Comparison of ENCODE assay signal across 1 cellular context in the genomic region with DNA sequence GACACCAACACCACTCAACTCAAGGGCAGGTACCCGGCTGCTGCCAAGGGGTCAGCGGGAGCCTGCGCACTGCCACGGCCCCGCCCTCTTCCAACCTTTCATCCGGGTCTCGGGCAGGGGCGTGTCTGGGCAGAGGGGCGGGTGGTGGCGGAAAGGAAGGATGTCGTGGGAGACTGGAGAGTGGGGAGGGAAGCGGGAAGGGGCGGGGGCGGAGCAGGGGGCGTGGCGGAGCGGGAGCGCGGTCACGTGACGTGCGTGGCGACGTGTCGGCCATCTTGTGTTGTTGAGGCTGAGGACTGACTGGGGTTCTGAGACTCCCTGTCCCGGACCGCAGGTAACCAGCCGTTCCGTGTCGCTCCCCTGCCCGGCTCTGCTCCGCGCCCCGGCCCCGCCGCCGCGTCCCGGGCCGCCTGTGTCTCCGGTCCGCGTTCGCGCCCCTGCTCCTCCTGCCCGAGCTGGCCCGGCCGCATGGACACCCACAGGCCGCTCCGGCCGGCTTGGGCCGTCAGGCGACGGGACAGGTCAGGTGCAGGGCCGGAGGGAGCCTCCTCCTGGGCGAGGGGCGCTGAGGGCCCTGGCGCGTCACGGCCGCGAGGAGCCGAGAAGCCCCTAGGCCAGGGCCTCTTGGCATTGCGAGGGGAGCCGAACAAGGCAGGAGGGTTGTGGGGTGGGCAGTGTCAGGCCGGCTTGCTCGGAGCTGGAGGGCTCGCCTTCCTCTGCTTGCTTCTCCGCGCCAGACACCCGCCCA.
TF ChIP-seq lines count a peak whose summit lies in the region.

Gene GIGYF2, plus strand, starts transcription at position 273 of the 748 bp plus-strand sequence. CDS start 37,867 bp downstream, outside the sequence.

TF ChIP-seq in GM12878, 131 proteins besides CTCF, POLR2A, EP300 and RAD21 (continued from another document and continues in another):
- TF ChIP-seq, protein P1, sequence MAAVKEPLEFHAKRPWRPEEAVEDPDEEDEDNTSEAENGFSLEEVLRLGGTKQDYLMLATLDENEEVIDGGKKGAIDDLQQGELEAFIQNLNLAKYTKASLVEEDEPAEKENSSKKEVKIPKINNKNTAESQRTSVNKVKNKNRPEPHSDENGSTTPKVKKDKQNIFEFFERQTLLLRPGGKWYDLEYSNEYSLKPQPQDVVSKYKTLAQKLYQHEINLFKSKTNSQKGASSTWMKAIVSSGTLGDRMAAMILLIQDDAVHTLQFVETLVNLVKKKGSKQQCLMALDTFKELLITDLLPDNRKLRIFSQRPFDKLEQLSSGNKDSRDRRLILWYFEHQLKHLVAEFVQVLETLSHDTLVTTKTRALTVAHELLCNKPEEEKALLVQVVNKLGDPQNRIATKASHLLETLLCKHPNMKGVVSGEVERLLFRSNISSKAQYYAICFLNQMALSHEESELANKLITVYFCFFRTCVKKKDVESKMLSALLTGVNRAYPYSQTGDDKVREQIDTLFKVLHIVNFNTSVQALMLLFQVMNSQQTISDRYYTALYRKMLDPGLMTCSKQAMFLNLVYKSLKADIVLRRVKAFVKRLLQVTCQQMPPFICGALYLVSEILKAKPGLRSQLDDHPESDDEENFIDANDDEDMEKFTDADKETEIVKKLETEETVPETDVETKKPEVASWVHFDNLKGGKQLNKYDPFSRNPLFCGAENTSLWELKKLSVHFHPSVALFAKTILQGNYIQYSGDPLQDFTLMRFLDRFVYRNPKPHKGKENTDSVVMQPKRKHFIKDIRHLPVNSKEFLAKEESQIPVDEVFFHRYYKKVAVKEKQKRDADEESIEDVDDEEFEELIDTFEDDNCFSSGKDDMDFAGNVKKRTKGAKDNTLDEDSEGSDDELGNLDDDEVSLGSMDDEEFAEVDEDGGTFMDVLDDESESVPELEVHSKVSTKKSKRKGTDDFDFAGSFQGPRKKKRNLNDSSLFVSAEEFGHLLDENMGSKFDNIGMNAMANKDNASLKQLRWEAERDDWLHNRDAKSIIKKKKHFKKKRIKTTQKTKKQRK (IDR thresholded peaks at IDR 0.05; ENCODE audit: low read depth, low read length): no peak
- no peak for TF ChIP-seq JUNB (IDR thresholded peaks at IDR 0.05)
- TF ChIP-seq YY1 (IDR thresholded peaks at IDR 0.05; ENCODE audit: low read depth, low read length): peak; percentile 97
- no peak for TF ChIP-seq E2F8 (IDR thresholded peaks at IDR 0.05; ENCODE audit: low read depth, partially characterized antibody)
- no peak for TF ChIP-seq RFX5 (IDR thresholded peaks at IDR 0.05; ENCODE audit: low read depth, low read length)
- TF ChIP-seq, protein P2, sequence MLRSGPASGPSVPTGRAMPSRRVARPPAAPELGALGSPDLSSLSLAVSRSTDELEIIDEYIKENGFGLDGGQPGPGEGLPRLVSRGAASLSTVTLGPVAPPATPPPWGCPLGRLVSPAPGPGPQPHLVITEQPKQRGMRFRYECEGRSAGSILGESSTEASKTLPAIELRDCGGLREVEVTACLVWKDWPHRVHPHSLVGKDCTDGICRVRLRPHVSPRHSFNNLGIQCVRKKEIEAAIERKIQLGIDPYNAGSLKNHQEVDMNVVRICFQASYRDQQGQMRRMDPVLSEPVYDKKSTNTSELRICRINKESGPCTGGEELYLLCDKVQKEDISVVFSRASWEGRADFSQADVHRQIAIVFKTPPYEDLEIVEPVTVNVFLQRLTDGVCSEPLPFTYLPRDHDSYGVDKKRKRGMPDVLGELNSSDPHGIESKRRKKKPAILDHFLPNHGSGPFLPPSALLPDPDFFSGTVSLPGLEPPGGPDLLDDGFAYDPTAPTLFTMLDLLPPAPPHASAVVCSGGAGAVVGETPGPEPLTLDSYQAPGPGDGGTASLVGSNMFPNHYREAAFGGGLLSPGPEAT (IDR thresholded peaks at IDR 0.05; ENCODE audit: low read depth): no peak
- no peak for TF ChIP-seq CUX1 (IDR thresholded peaks at IDR 0.05; ENCODE audit: insufficient replicate concordance, low read depth, low read length)
- TF ChIP-seq, protein P3, sequence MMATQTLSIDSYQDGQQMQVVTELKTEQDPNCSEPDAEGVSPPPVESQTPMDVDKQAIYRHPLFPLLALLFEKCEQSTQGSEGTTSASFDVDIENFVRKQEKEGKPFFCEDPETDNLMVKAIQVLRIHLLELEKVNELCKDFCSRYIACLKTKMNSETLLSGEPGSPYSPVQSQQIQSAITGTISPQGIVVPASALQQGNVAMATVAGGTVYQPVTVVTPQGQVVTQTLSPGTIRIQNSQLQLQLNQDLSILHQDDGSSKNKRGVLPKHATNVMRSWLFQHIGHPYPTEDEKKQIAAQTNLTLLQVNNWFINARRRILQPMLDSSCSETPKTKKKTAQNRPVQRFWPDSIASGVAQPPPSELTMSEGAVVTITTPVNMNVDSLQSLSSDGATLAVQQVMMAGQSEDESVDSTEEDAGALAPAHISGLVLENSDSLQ (IDR thresholded peaks at IDR 0.05): no peak; the same call in 1 of the 2 replicates
- peak; percentile 26; the same call in 1 of the 2 replicates for TF ChIP-seq NR2C1 (IDR thresholded peaks at IDR 0.05)
- TF ChIP-seq ZBED1 (IDR thresholded peaks at IDR 0.05; ENCODE audit: borderline replicate concordance): no peak
- TF ChIP-seq CHD4 (IDR thresholded peaks at IDR 0.05): no peak
- TF ChIP-seq EGR1 (IDR thresholded peaks at IDR 0.05; ENCODE audit: borderline replicate concordance in 1 of 2, low read depth in 2 of 2, low read length in 2 of 2): peak in 1 of 2 experiments; percentile 88; a peak in 2 of 3 replicates
- TF ChIP-seq POLR2AphosphoS5 (IDR thresholded peaks at IDR 0.05; ENCODE audit: low read length): peak; percentile 87
- no peak for TF ChIP-seq SREBF1 (IDR thresholded peaks at IDR 0.05; ENCODE audit: low read length)
- peak; percentile 20; the same call in 1 of the 2 replicates for TF ChIP-seq SPI1 (IDR thresholded peaks at IDR 0.05; ENCODE audit: borderline replicate concordance, insufficient read depth, low read depth, low read length)
- TF ChIP-seq, protein P4, sequence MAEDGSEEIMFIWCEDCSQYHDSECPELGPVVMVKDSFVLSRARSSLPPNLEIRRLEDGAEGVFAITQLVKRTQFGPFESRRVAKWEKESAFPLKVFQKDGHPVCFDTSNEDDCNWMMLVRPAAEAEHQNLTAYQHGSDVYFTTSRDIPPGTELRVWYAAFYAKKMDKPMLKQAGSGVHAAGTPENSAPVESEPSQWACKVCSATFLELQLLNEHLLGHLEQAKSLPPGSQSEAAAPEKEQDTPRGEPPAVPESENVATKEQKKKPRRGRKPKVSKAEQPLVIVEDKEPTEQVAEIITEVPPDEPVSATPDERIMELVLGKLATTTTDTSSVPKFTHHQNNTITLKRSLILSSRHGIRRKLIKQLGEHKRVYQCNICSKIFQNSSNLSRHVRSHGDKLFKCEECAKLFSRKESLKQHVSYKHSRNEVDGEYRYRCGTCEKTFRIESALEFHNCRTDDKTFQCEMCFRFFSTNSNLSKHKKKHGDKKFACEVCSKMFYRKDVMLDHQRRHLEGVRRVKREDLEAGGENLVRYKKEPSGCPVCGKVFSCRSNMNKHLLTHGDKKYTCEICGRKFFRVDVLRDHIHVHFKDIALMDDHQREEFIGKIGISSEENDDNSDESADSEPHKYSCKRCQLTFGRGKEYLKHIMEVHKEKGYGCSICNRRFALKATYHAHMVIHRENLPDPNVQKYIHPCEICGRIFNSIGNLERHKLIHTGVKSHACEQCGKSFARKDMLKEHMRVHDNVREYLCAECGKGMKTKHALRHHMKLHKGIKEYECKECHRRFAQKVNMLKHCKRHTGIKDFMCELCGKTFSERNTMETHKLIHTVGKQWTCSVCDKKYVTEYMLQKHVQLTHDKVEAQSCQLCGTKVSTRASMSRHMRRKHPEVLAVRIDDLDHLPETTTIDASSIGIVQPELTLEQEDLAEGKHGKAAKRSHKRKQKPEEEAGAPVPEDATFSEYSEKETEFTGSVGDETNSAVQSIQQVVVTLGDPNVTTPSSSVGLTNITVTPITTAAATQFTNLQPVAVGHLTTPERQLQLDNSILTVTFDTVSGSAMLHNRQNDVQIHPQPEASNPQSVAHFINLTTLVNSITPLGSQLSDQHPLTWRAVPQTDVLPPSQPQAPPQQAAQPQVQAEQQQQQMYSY (CRISPR knock-in tag; IDR thresholded peaks at IDR 0.05): peak; percentile 75; the same call in 1 of the 2 replicates
- TF ChIP-seq SP1 (IDR thresholded peaks at IDR 0.05; ENCODE audit: low read depth, low read length): no peak
- 0 out of 2 replicates have a peak, but pooled peaks have one; percentile 29 for TF ChIP-seq ZNF207 (IDR thresholded peaks at IDR 0.05; ENCODE audit: borderline replicate concordance)
- TF ChIP-seq MYB (IDR thresholded peaks at IDR 0.05; ENCODE audit: borderline replicate concordance, low read depth, low read length): no peak
- TF ChIP-seq RELA (IDR thresholded peaks at IDR 0.05; ENCODE audit: borderline replicate concordance, partially characterized antibody): peak; percentile 38
- TF ChIP-seq CREM (IDR thresholded peaks at IDR 0.05; ENCODE audit: low read depth): 0 out of 2 replicates have a peak, but pooled peaks have one; percentile 26
- peak; percentile 86 for TF ChIP-seq USF2 (IDR thresholded peaks at IDR 0.05; ENCODE audit: borderline replicate concordance, low read depth, low read length)
- TF ChIP-seq POU2F2 (IDR thresholded peaks at IDR 0.05; ENCODE audit: borderline replicate concordance, low read depth, low read length): no peak
- TF ChIP-seq CREB1 (IDR thresholded peaks at IDR 0.05; ENCODE audit: low read depth): no peak
- TF ChIP-seq NRF1 (conservative IDR thresholded peaks at IDR 0.05; ENCODE audit: low read depth, low read length): peak; percentile 60
- TF ChIP-seq BCL3 (IDR thresholded peaks at IDR 0.05; ENCODE audit: borderline replicate concordance, insufficient read depth, low read depth, low read length, poor library complexity, severe bottlenecking): no peak
